Comparison of ENCODE assay signal across 1 cellular context in genomic region chr10:62805139-62806092, GRCh38.
A peak's percentile ranks its signal among the peaks of the same experiment; 100 is the strongest.
TF ChIP-seq lines count a peak whose summit lies in the region.

No MANE protein-coding gene starts in this region.

TF ChIP-seq in HepG2, 621 proteins besides CTCF, POLR2A, EP300 and RAD21 (continued from another document and continues in another):
- peak; percentile 9 for TF ChIP-seq ZNF407 (CRISPR knock-in tag; IDR thresholded peaks at IDR 0.05; ENCODE audit: not compliant biosample characterization)
- no peak for TF ChIP-seq MED8 (CRISPR knock-in tag; IDR thresholded peaks at IDR 0.05; ENCODE audit: insufficient replicate concordance)
- 0 out of 2 replicates have a peak, but pooled peaks have one; percentile 57 for TF ChIP-seq SATB2 (CRISPR knock-in tag; IDR thresholded peaks at IDR 0.05)
- TF ChIP-seq, protein P1, sequence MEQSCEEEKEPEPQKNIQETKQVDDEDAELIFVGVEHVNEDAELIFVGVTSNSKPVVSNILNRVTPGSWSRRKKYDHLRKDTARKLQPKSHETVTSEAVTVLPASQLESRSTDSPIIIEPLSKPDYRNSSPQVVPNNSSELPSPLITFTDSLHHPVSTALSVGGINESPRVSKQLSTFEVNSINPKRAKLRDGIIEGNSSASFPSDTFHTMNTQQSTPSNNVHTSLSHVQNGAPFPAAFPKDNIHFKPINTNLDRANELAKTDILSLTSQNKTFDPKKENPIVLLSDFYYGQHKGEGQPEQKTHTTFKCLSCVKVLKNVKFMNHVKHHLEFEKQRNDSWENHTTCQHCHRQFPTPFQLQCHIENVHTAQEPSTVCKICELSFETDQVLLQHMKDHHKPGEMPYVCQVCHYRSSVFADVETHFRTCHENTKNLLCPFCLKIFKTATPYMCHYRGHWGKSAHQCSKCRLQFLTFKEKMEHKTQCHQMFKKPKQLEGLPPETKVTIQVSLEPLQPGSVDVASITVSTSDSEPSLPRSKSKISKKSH (CRISPR knock-in tag; IDR thresholded peaks at IDR 0.05; ENCODE audit: borderline replicate concordance) = no peak; the same call in 1 of the 2 replicates
- no peak for TF ChIP-seq SKIL (CRISPR knock-in tag; IDR thresholded peaks at IDR 0.05; ENCODE audit: borderline replicate concordance)
- 0 out of 2 replicates have a peak, but pooled peaks have one; percentile 45 for TF ChIP-seq TFDP2 (CRISPR knock-in tag; IDR thresholded peaks at IDR 0.05)
- no peak for TF ChIP-seq ZNF879 (CRISPR knock-in tag; IDR thresholded peaks at IDR 0.05)
- no peak for TF ChIP-seq ZNF562 (CRISPR knock-in tag; IDR thresholded peaks at IDR 0.05; ENCODE audit: borderline replicate concordance)
- no peak for TF ChIP-seq MEF2D (CRISPR knock-in tag; IDR thresholded peaks at IDR 0.05)
- no peak for TF ChIP-seq ZNF75D (CRISPR knock-in tag; IDR thresholded peaks at IDR 0.05; ENCODE audit: borderline replicate concordance)
- no peak for TF ChIP-seq MXD4 (CRISPR knock-in tag; IDR thresholded peaks at IDR 0.05)
- TF ChIP-seq, protein P2, sequence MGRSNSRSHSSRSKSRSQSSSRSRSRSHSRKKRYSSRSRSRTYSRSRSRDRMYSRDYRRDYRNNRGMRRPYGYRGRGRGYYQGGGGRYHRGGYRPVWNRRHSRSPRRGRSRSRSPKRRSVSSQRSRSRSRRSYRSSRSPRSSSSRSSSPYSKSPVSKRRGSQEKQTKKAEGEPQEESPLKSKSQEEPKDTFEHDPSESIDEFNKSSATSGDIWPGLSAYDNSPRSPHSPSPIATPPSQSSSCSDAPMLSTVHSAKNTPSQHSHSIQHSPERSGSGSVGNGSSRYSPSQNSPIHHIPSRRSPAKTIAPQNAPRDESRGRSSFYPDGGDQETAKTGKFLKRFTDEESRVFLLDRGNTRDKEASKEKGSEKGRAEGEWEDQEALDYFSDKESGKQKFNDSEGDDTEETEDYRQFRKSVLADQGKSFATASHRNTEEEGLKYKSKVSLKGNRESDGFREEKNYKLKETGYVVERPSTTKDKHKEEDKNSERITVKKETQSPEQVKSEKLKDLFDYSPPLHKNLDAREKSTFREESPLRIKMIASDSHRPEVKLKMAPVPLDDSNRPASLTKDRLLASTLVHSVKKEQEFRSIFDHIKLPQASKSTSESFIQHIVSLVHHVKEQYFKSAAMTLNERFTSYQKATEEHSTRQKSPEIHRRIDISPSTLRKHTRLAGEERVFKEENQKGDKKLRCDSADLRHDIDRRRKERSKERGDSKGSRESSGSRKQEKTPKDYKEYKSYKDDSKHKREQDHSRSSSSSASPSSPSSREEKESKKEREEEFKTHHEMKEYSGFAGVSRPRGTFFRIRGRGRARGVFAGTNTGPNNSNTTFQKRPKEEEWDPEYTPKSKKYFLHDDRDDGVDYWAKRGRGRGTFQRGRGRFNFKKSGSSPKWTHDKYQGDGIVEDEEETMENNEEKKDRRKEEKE (IDR thresholded peaks at IDR 0.05) = no peak
- TF ChIP-seq PREB (CRISPR knock-in tag; IDR thresholded peaks at IDR 0.05) = no peak
- peak; percentile 7 to 78; a peak in 3 of 4 replicates for TF ChIP-seq REST (IDR thresholded peaks at IDR 0.05; ENCODE audit: borderline replicate concordance in 1 of 2, low read depth in 1 of 2, low read length in 2 of 2)
- TF ChIP-seq CBX1 (IDR thresholded peaks at IDR 0.05; ENCODE audit: low read depth) = no peak
- TF ChIP-seq, protein P3, sequence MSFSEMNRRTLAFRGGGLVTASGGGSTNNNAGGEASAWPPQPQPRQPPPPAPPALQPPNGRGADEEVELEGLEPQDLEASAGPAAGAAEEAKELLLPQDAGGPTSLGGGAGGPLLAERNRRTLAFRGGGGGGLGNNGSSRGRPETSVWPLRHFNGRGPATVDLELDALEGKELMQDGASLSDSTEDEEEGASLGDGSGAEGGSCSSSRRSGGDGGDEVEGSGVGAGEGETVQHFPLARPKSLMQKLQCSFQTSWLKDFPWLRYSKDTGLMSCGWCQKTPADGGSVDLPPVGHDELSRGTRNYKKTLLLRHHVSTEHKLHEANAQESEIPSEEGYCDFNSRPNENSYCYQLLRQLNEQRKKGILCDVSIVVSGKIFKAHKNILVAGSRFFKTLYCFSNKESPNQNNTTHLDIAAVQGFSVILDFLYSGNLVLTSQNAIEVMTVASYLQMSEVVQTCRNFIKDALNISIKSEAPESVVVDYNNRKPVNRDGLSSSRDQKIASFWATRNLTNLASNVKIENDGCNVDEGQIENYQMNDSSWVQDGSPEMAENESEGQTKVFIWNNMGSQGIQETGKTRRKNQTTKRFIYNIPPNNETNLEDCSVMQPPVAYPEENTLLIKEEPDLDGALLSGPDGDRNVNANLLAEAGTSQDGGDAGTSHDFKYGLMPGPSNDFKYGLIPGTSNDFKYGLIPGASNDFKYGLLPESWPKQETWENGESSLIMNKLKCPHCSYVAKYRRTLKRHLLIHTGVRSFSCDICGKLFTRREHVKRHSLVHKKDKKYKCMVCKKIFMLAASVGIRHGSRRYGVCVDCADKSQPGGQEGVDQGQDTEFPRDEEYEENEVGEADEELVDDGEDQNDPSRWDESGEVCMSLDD (CRISPR knock-in tag; IDR thresholded peaks at IDR 0.05; ENCODE audit: borderline replicate concordance) = 0 out of 2 replicates have a peak, but pooled peaks have one; percentile 29
